13 cellular contexts compared by ENCODE assay signal in the genomic region with DNA sequence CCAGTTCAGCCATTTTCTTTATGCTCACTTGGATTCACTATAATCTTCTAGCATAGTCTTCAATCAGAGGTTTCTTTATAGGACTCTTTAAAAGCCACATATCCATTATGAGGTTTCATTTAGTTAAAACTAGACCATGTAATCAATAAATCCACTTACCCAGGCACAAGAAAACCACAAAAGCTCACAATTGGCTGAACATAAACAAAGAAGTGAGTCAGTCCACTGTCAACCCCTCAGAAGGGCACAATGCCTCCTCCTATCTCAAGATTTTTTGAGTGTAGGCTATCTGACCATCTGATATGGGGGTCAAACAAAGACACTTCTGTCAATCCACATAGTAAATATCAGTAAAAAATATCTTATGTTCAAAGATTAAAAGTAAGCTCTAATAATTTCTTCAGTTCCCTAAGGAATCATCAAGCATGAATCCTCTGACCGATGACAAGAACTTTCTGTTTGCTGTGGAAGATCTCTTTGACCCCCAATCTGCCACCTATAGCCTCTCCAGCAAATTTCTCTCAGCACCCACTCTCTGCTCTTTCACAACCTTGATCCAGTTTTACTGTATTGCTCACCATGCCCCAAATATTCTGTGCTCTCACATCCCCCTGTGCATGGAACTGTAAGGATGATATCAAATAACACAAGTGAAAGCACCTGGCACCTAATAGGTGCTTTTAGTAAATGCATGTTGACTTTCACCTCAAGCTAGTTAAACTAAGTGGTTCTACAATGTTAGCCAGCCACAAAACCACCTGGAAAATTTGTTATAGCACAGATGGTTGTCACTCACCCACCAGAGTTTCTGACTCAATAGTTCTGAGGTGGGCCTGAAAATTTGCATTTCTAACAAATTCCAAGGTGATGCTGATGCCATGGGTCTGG. TPM values are rescaled to one million over a fixed set of nuclear protein-coding genes. Genes with fewer than 3 reads are reported as not detected.
DNase-seq lines count a peak whose midpoint lies in the region; ATAC-seq, FAIRE-seq and TF ChIP-seq lines count a peak whose summit lies in the region.
"Had no signal": no experiment of that assay in that cellular context is flagged by ENCODE, and none has a peak within 500 bp of the region (broad histone marks: within the 10 kb centered on the region; RNA-seq: fewer than 3 reads in every experiment).

No MANE protein-coding gene starts in this region.

- FAIRE-seq in astrocyte (lab: Jason Lieb, UNC): no peak

- TF ChIP-seq CTCF in astrocyte (IDR thresholded peaks at IDR 0.05; ENCODE audit: insufficient read depth, low read depth, low read length): no peak

- no peaks in the 10 kb centered on the region for H3K36me3 Mint-ChIP-seq in activated naive CD8-positive, alpha-beta T cell treated with anti-CD3 and anti-CD28 coated beads, Interleukin-2, amount 50 U/mL, for 24 hours (ENCODE audit: low read depth)
- no peaks in the 10 kb centered on the region for H3K36me3 Mint-ChIP-seq in activated naive CD8-positive, alpha-beta T cell treated with anti-CD3 and anti-CD28 coated beads for 36 hours
- H3K36me3 Mint-ChIP-seq in astrocyte (ENCODE audit: low read depth, unreplicated experiment): peaks cover 15% of the 10 kb centered on the region

- H2AFZ ChIP-seq in astrocyte (ENCODE audit: low read depth, low read length): no peak overlapping the region

- H3K9me3 ChIP-seq in astrocyte (ENCODE audit: insufficient read depth, low read depth, low read length): no peaks in the 10 kb centered on the region

- peaks cover 29% of the 10 kb centered on the region for H3K4me1 Mint-ChIP-seq in activated naive CD8-positive, alpha-beta T cell treated with anti-CD3 and anti-CD28 coated beads, Interleukin-2, amount 50 U/mL, for 24 hours
- peaks cover 9% of the 10 kb centered on the region for H3K4me1 Mint-ChIP-seq in activated naive CD8-positive, alpha-beta T cell treated with anti-CD3 and anti-CD28 coated beads for 36 hours
- peaks cover 41% of the 10 kb centered on the region for H3K4me1 Mint-ChIP-seq in astrocyte (ENCODE audit: low read depth, unreplicated experiment)
- H3K4me1 Mint-ChIP-seq in stimulated activated naive CD8-positive, alpha-beta T cell treated with anti-CD3 and anti-CD28 coated beads, Interleukin-15, amount 100 ng/mL, for 72 hours: peaks cover 10% of the 10 kb centered on the region
- H3K4me1 Mint-ChIP-seq: WTC11 had no signal

- H3K4me1 ChIP-seq in astrocyte (ENCODE audit: insufficient read depth, low read length): peaks cover 21% of the 10 kb centered on the region

- H3K27ac Mint-ChIP-seq in activated naive CD8-positive, alpha-beta T cell treated with anti-CD3 and anti-CD28 coated beads, Interleukin-2, amount 50 U/mL, for 24 hours: peak overlapping the region; percentile 69
- no peak overlapping the region for H3K27ac Mint-ChIP-seq in activated naive CD8-positive, alpha-beta T cell treated with anti-CD3 and anti-CD28 coated beads for 36 hours
- H3K27ac Mint-ChIP-seq in astrocyte (ENCODE audit: unreplicated experiment): peak overlapping the region; percentile 3
- no peak overlapping the region for H3K27ac Mint-ChIP-seq in stimulated activated naive CD8-positive, alpha-beta T cell treated with anti-CD3 and anti-CD28 coated beads, Interleukin-15, amount 100 ng/mL, for 72 hours
- H3K27ac Mint-ChIP-seq: WTC11 had no signal

- peak overlapping the region; percentile 27 for H3K4me3 Mint-ChIP-seq in activated naive CD8-positive, alpha-beta T cell treated with anti-CD3 and anti-CD28 coated beads, Interleukin-2, amount 50 U/mL, for 24 hours
- no peak overlapping the region for H3K4me3 Mint-ChIP-seq in activated naive CD8-positive, alpha-beta T cell treated with anti-CD3 and anti-CD28 coated beads for 36 hours
- no peak overlapping the region for H3K4me3 Mint-ChIP-seq in astrocyte (ENCODE audit: unreplicated experiment)
- H3K4me3 Mint-ChIP-seq in stimulated activated naive CD8-positive, alpha-beta T cell treated with anti-CD3 and anti-CD28 coated beads, Interleukin-15, amount 100 ng/mL, for 72 hours: no peak overlapping the region
- H3K4me3 Mint-ChIP-seq: WTC11 had no signal

- ATAC-seq in activated naive CD8-positive, alpha-beta T cell treated with anti-CD3 and anti-CD28 coated beads, Interleukin-2, amount 50 U/mL, for 24 hours: peak; percentile 67
- ATAC-seq in stimulated activated naive CD8-positive, alpha-beta T cell treated with anti-CD3 and anti-CD28 coated beads, Interleukin-15, amount 100 ng/mL, for 72 hours: peak; percentile 31
- ATAC-seq in GM21423 (IDR thresholded peaks at IDR 0.05; ENCODE audit: unreplicated experiment): no peak
- ATAC-seq: WTC11 had no signal

- H3K9ac ChIP-seq in astrocyte (ENCODE audit: low read length): no peak overlapping the region

- peaks cover 5% of the 10 kb centered on the region for H3K36me3 ChIP-seq in astrocyte (ENCODE audit: insufficient read depth, low read length)

- H3K4me2 ChIP-seq in astrocyte (ENCODE audit: low read length): no peak overlapping the region

- H3K9me3 Mint-ChIP-seq in activated naive CD8-positive, alpha-beta T cell treated with anti-CD3 and anti-CD28 coated beads, Interleukin-2, amount 50 U/mL, for 24 hours: no peaks in the 10 kb centered on the region
- no peaks in the 10 kb centered on the region for H3K9me3 Mint-ChIP-seq in activated naive CD8-positive, alpha-beta T cell treated with anti-CD3 and anti-CD28 coated beads for 36 hours
- no peaks in the 10 kb centered on the region for H3K9me3 Mint-ChIP-seq in astrocyte (ENCODE audit: unreplicated experiment)
- H3K9me3 Mint-ChIP-seq in stimulated activated naive CD8-positive, alpha-beta T cell treated with anti-CD3 and anti-CD28 coated beads, Interleukin-15, amount 100 ng/mL, for 72 hours: no peaks in the 10 kb centered on the region
- H3K9me3 Mint-ChIP-seq: WTC11 had no signal

- no peaks in the 10 kb centered on the region for H4K20me1 ChIP-seq in astrocyte (ENCODE audit: insufficient read depth, low read length)

- no peaks in the 10 kb centered on the region for H3K79me2 ChIP-seq in astrocyte (ENCODE audit: insufficient read depth, low read length)

- H3K27ac ChIP-seq in astrocyte (ENCODE audit: low read depth, low read length): no peak overlapping the region

- no peak overlapping the region for H3K4me3 ChIP-seq in astrocyte (ENCODE audit: insufficient read depth, low read depth, low read length)

- no peak for DNase-seq in activated naive CD8-positive, alpha-beta T cell treated with anti-CD3 and anti-CD28 coated beads, Interleukin-2, amount 50 U/mL, for 24 hours
- no peak for DNase-seq in activated naive CD8-positive, alpha-beta T cell treated with anti-CD3 and anti-CD28 coated beads for 36 hours
- DNase-seq in NCI-H187 treated with DMSO at 0.1 percent for 48 hours (lab: John Stamatoyannopoulos, UW): peak; percentile 79
- peak; percentile 41 for DNase-seq in astrocyte (ENCODE audit: low read depth)
- no peak for DNase-seq in stimulated activated naive CD8-positive, alpha-beta T cell treated with anti-CD3 and anti-CD28 coated beads, Interleukin-15, amount 100 ng/mL, for 72 hours
- no peak for DNase-seq in putamen (ENCODE audit: low spot score)
- DNase-seq in CD1c-positive myeloid dendritic cell (ENCODE audit: extremely low spot score): no peak
- DNase-seq: activated effector memory CD4-positive, alpha-beta T cell treated with anti-CD3 and anti-CD28 coated beads, Interleukin-2, amount 50 U/mL, for 16 hours; cortex of kidney; NCI-H1048; stimulated activated naive CD4-positive, alpha-beta T cell treated with Interleukin-2 at 50 U/mL for 16 hours had no signal

- H3K27me3 Mint-ChIP-seq in activated naive CD8-positive, alpha-beta T cell treated with anti-CD3 and anti-CD28 coated beads, Interleukin-2, amount 50 U/mL, for 24 hours: peaks cover 2% of the 10 kb centered on the region
- H3K27me3 Mint-ChIP-seq in activated naive CD8-positive, alpha-beta T cell treated with anti-CD3 and anti-CD28 coated beads for 36 hours: peaks cover 4% of the 10 kb centered on the region
- H3K27me3 Mint-ChIP-seq in astrocyte (ENCODE audit: low read depth, unreplicated experiment): no peaks in the 10 kb centered on the region
- no peaks in the 10 kb centered on the region for H3K27me3 Mint-ChIP-seq in stimulated activated naive CD8-positive, alpha-beta T cell treated with anti-CD3 and anti-CD28 coated beads, Interleukin-15, amount 100 ng/mL, for 72 hours

- no peaks in the 10 kb centered on the region for H3K27me3 ChIP-seq in astrocyte (ENCODE audit: insufficient read depth, low read length)

RNA-seq across cellular contexts. Expression of a gene that starts 16.7 kb away (rescaled TPM):
- total RNA-seq in activated naive CD8-positive, alpha-beta T cell treated with anti-CD3 and anti-CD28 coated beads for 36 hours: under 1 TPM; 0.06 to 0.08 TPM
- total RNA-seq in astrocyte: 40.0 and 49.2 TPM in 2 replicates

RNA-seq across cellular contexts. Expression of a gene that starts 59.8 kb away (rescaled TPM):
- 10 to 100 TPM; 17.6 to 18.1 TPM for total RNA-seq in activated naive CD8-positive, alpha-beta T cell treated with anti-CD3 and anti-CD28 coated beads for 36 hours
- 8.6 and 9.5 TPM in 2 replicates for total RNA-seq in astrocyte

Comparison
In these comparisons a context has a peak if more than half of its experiments do, and no peak if none do; other contexts are left out.
1. H3K27ac Mint-ChIP-seq: peak in activated naive CD8-positive, alpha-beta T cell treated with anti-CD3 and anti-CD28 coated beads, Interleukin-2, amount 50 U/mL, for 24 hours (single experiment) and astrocyte (single experiment); none in activated naive CD8-positive, alpha-beta T cell treated with anti-CD3 and anti-CD28 coated beads for 36 hours (single experiment) and stimulated activated naive CD8-positive, alpha-beta T cell treated with anti-CD3 and anti-CD28 coated beads, Interleukin-15, amount 100 ng/mL, for 72 hours (0 of 2).
2. DNase-seq: peak in NCI-H187 treated with DMSO at 0.1 percent for 48 hours (single experiment) and astrocyte (single experiment); none in activated naive CD8-positive, alpha-beta T cell treated with anti-CD3 and anti-CD28 coated beads, Interleukin-2, amount 50 U/mL, for 24 hours (single experiment), activated naive CD8-positive, alpha-beta T cell treated with anti-CD3 and anti-CD28 coated beads for 36 hours (single experiment), stimulated activated naive CD8-positive, alpha-beta T cell treated with anti-CD3 and anti-CD28 coated beads, Interleukin-15, amount 100 ng/mL, for 72 hours (0 of 2), putamen (single experiment) and CD1c-positive myeloid dendritic cell (single experiment).
3. RNA of a gene that starts 16.7 kb away (total RNA-seq): 40.0 to 49.2 TPM in astrocyte; 0.06 to 0.08 TPM in activated naive CD8-positive, alpha-beta T cell treated with anti-CD3 and anti-CD28 coated beads for 36 hours; every median in the first group is over 10 times any median in the second.